ENCODE assay signal across 10 cellular contexts in the genomic region with DNA sequence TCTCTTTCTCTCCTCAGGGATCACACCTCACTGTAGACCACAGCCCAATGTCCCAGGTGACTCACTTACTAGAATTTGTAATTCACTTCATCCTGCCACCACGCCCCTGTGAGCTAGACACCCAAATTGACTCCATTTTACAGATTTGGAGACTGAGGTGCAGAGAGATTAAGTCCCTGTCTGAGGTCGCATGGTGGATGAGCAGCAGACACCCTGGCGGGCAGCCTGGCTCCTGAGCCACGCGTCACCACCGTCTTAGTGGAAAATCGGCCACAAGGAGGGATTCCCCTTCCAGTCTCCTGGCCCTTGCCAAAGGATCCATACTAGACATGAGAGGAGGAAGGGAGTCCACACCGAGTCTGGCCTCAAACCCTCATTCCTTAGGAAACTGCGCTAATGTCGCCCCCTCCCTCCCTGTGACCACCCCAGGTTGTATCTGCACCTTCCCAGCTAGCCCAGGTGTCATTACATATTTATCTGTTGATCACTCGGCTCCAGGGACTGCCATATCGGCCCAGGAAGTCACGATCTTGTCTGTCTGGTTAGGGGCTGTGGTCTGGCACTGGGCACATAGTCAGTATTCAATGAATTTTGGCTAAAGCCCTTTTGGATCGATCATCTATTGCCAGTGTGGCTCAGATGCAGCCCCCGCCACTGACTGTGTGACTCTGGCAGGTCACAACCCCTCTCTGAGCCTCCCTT. TPM values are rescaled to one million over a fixed set of nuclear protein-coding genes. Genes with fewer than 3 reads are reported as not detected.
DNase-seq lines count a peak whose midpoint lies in the region; ATAC-seq and TF ChIP-seq lines count a peak whose summit lies in the region.
"Had no signal": no experiment of that assay in that cellular context is flagged by ENCODE, and none has a peak within 500 bp of the region (broad histone marks: within the 10 kb centered on the region; RNA-seq: fewer than 3 reads in every experiment).

No MANE protein-coding gene starts in this region.

- H3K36me3 Mint-ChIP-seq in activated CD8-positive, alpha-beta memory T cell treated with anti-CD3 and anti-CD28 coated beads, Interleukin-2, amount 10 ng/mL, durations not matched to agents 7 days and 5 days: peaks cover 55% of the 10 kb centered on the region
- H3K36me3 Mint-ChIP-seq in activated naive CD4-positive, alpha-beta T cell treated with anti-CD3 and anti-CD28 coated beads, Interleukin-2, amount 50 U/mL, for 24 hours: no peaks in the 10 kb centered on the region

- CTCF ChIA-PET in activated CD8-positive, alpha-beta memory T cell treated with anti-CD3 and anti-CD28 coated beads, Interleukin-2, amount 10 ng/mL, durations not matched to agents 7 days and 5 days (lab: Charles Lee): interaction anchor here (1.2 to 7.7 kb wide), 9 partner anchors 10 to 59 kb away, joined by 4 to 141 read pairs (median 6); no protein-coding TSS in a partner anchor

- ATAC-seq in activated CD8-positive, alpha-beta memory T cell treated with anti-CD3 and anti-CD28 coated beads, Interleukin-2, amount 10 ng/mL, durations not matched to agents 7 days and 5 days: no peak
- no peak for ATAC-seq in lung (ENCODE audit: insufficient read depth, low FRiP score)
- no peak for ATAC-seq in thoracic aorta (ENCODE audit: insufficient number of reproducible peaks, low FRiP score, low read depth)
- ATAC-seq: left colon had no signal

- no peaks in the 10 kb centered on the region for H3K9me3 ChIP-seq in lung (ENCODE audit: control insufficient read depth in 2 of 2, insufficient read depth in 1 of 2, low read length in 1 of 2)
- no peaks in the 10 kb centered on the region for H3K9me3 ChIP-seq in thoracic aorta
- H3K9me3 ChIP-seq in WERI-Rb-1 (ENCODE audit: severe bottlenecking): no peaks in the 10 kb centered on the region

- WGBS in lung, 2 donors: 79 to 87% methylated on average over 15 of the region's 15 CpGs

- H3K4me1 ChIP-seq in lung (ENCODE audit: control insufficient read depth in 2 of 2, insufficient read depth in 2 of 2, low read length in 2 of 2): peaks cover 2 to 17% of the 10 kb centered on the region in 2 donors
- peaks cover 15 to 73% of the 10 kb centered on the region in 2 donors for H3K4me1 ChIP-seq in thoracic aorta (ENCODE audit: control insufficient read depth in 1 of 2, low read depth in 2 of 2)

- peak; percentile 79 for DNase-seq in activated CD8-positive, alpha-beta memory T cell treated with anti-CD3 and anti-CD28 coated beads, Interleukin-2, amount 10 ng/mL, durations not matched to agents 7 days and 5 days
- no peak for DNase-seq in activated CD8-positive, alpha-beta memory T cell treated with anti-CD3 and anti-CD28 coated beads for 24 hours
- DNase-seq in lung (ENCODE audit: low spot score): no peak
- no peak for DNase-seq in thoracic aorta (ENCODE audit: low spot score)
- no peak for DNase-seq in DMS79 treated with DMSO at 0.1 percent for 48 hours (lab: John Stamatoyannopoulos, UW)
- DNase-seq in WERI-Rb-1: no peak
- no peak for DNase-seq in activated gamma-delta T cell (lab: John Stamatoyannopoulos, UW)
- DNase-seq: left colon, NCI-H1436 treated with DMSO at 0.1 percent for 48 hours had no signal

- H3K4me3 ChIP-seq in lung (no peak overlapping the region), thoracic aorta (no peak overlapping the region), WERI-Rb-1 (ENCODE audit: low read depth, low read length) (no peak overlapping the region)

- H3K4me1 Mint-ChIP-seq in activated CD8-positive, alpha-beta memory T cell treated with anti-CD3 and anti-CD28 coated beads, Interleukin-2, amount 10 ng/mL, durations not matched to agents 7 days and 5 days: peaks cover 89% of the 10 kb centered on the region
- H3K4me1 Mint-ChIP-seq in activated naive CD4-positive, alpha-beta T cell treated with anti-CD3 and anti-CD28 coated beads, Interleukin-2, amount 50 U/mL, for 24 hours: peaks cover 24% of the 10 kb centered on the region

- no peaks in the 10 kb centered on the region for H3K36me3 ChIP-seq in lung (ENCODE audit: control insufficient read depth in 2 of 2, insufficient read depth in 2 of 2, low read length in 2 of 2)
- H3K36me3 ChIP-seq in thoracic aorta: no peaks in the 10 kb centered on the region
- no peaks in the 10 kb centered on the region for H3K36me3 ChIP-seq in WERI-Rb-1

- peaks cover 2% of the 10 kb centered on the region for H3K9me3 Mint-ChIP-seq in activated CD8-positive, alpha-beta memory T cell treated with anti-CD3 and anti-CD28 coated beads, Interleukin-2, amount 10 ng/mL, durations not matched to agents 7 days and 5 days (ENCODE audit: low read depth)
- H3K9me3 Mint-ChIP-seq in activated naive CD4-positive, alpha-beta T cell treated with anti-CD3 and anti-CD28 coated beads, Interleukin-2, amount 50 U/mL, for 24 hours: no peaks in the 10 kb centered on the region

- peak overlapping the region; percentile 99 for H3K27ac Mint-ChIP-seq in activated CD8-positive, alpha-beta memory T cell treated with anti-CD3 and anti-CD28 coated beads, Interleukin-2, amount 10 ng/mL, durations not matched to agents 7 days and 5 days
- H3K27ac Mint-ChIP-seq in activated naive CD4-positive, alpha-beta T cell treated with anti-CD3 and anti-CD28 coated beads, Interleukin-2, amount 50 U/mL, for 24 hours: peak overlapping the region; percentile 76

- no peak for TF ChIP-seq CTCF in lung (IDR thresholded peaks at IDR 0.05; ENCODE audit: control extremely low read depth, extremely low read depth)
- TF ChIP-seq CTCF in thoracic aorta (IDR thresholded peaks at IDR 0.05): no peak
- no peak for TF ChIP-seq CTCF in WERI-Rb-1 (IDR thresholded peaks at IDR 0.05; ENCODE audit: low read depth, low read length)

- peak overlapping the region; percentile 94 for H3K4me3 Mint-ChIP-seq in activated CD8-positive, alpha-beta memory T cell treated with anti-CD3 and anti-CD28 coated beads, Interleukin-2, amount 10 ng/mL, durations not matched to agents 7 days and 5 days
- H3K4me3 Mint-ChIP-seq in activated naive CD4-positive, alpha-beta T cell treated with anti-CD3 and anti-CD28 coated beads, Interleukin-2, amount 50 U/mL, for 24 hours: no peak overlapping the region

- no peaks in the 10 kb centered on the region for H3K27me3 Mint-ChIP-seq in activated CD8-positive, alpha-beta memory T cell treated with anti-CD3 and anti-CD28 coated beads, Interleukin-2, amount 10 ng/mL, durations not matched to agents 7 days and 5 days
- no peaks in the 10 kb centered on the region for H3K27me3 Mint-ChIP-seq in activated naive CD4-positive, alpha-beta T cell treated with anti-CD3 and anti-CD28 coated beads, Interleukin-2, amount 50 U/mL, for 24 hours

- no peaks in the 10 kb centered on the region for H3K27me3 ChIP-seq in lung (ENCODE audit: control insufficient read depth, insufficient read depth)
- H3K27me3 ChIP-seq in thoracic aorta (replicated peaks; ENCODE audit: insufficient read depth): no peaks in the 10 kb centered on the region
- H3K27me3 ChIP-seq in WERI-Rb-1 (ENCODE audit: insufficient read depth, low read depth, severe bottlenecking): no peaks in the 10 kb centered on the region

- H3K27ac ChIP-seq in lung (ENCODE audit: low read depth in 1 of 2, low read length in 1 of 2): peak overlapping the region; percentile 1 to 35
- peak overlapping the region; percentile 91 to 94 for H3K27ac ChIP-seq in thoracic aorta
- no peak overlapping the region for H3K27ac ChIP-seq in WERI-Rb-1

RNA-seq across cellular contexts. Expression of a gene that starts 25.7 kb away (rescaled TPM):
- total RNA-seq in activated CD8-positive, alpha-beta memory T cell treated with anti-CD3 and anti-CD28 coated beads, Interleukin-2, amount 10 ng/mL, durations not matched to agents 7 days and 5 days: 10 to 100 TPM in 1 of 2 experiments, 1 to 10 TPM in 1; 3.8 to 15.1 TPM
- total RNA-seq in lung: 10 to 100 TPM; 17.1 to 43.8 TPM
- 10 to 100 TPM in 1 of 2 donors, 1 to 10 TPM in 1; 5.3 to 12.6 TPM for polyA plus RNA-seq in lung
- 100 to 1,000 TPM; 397 to 465 TPM for total RNA-seq in thoracic aorta

Comparison
In these comparisons a context has a peak if more than half of its experiments do, and no peak if none do; other contexts are left out.
1. RNA of a gene that starts 25.7 kb away (total RNA-seq): 397 to 465 TPM in thoracic aorta; 17.1 to 43.8 TPM in lung and 3.8 to 15.1 TPM in activated CD8-positive, alpha-beta memory T cell treated with anti-CD3 and anti-CD28 coated beads, Interleukin-2, amount 10 ng/mL, durations not matched to agents 7 days and 5 days; every median in the first group is over 4 times any median in the second.